ENCODE assay signal across 36 cellular contexts in the genomic region with DNA sequence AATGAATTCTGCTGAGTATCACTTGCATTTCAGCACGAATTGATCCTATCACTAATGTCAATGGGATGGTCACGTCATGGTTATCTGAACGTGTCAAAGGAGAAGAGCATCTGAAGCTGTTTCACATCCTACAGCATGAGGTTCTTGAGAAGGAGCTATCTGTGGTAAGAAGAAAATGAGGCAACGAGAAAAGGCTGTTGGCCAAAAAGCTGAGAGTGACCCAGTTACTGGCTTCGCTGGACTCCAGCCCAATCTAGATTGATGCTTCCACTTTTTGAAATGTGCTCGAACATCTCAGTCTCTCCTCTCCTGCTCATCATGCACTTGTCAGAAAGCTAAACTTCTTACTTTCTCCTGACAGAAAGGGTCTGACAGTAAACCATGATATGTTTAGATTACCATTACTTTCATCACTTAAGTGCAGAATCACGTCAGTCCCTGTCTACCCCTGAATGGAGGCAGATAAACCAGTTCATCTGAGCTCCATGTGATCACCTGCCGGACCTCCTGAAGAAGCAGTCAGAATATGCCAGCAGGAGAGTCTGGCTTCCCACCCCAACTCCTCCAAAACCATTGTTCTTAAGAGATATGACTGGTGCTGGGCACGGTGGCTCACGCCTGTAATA. TPM values are rescaled to one million over a fixed set of nuclear protein-coding genes. Genes with fewer than 3 reads are reported as not detected.
"Had no signal": no experiment of that assay in that cellular context is flagged by ENCODE, and none has a peak within 500 bp of the region (broad histone marks: within the 10 kb centered on the region; RNA-seq: fewer than 3 reads in every experiment).

No MANE protein-coding gene starts in this region.

- H3K27ac Mint-ChIP-seq: naive thymus-derived CD4-positive, alpha-beta T cell; progenitor cell of endocrine pancreas; stimulated activated naive CD8-positive, alpha-beta T cell treated with anti-CD3 and anti-CD28 coated beads, Interleukin-15, Interleukin-2, amounts not matched to agents 100 ng/mL and 50 ng/mL, for 24 hours; type B pancreatic cell had no signal

- H3K27me3 Mint-ChIP-seq: natural killer cell treated with Interleukin-12 subunit alpha and Interleukin-12 subunit beta and Interleukin-15 and Interleukin-18, amount 100 ng/mL, for 72 hours; stimulated activated naive CD8-positive, alpha-beta T cell treated with anti-CD3 and anti-CD28 coated beads, Interleukin-15, Interleukin-2, amounts not matched to agents 100 ng/mL and 50 ng/mL, for 24 hours had no signal

- H3K36me3 Mint-ChIP-seq: immature natural killer cell; natural killer cell treated with Interleukin-12 subunit alpha and Interleukin-12 subunit beta and Interleukin-15 and Interleukin-18, amount 100 ng/mL, for 72 hours; type B pancreatic cell had no signal

- H3K27me3 ChIP-seq: left lung, ovary, right atrium auricular region, right lobe of liver, suprapubic skin, tibial nerve, vagina had no signal

- H3K4me3 ChIP-seq: left lung, lower lobe of right lung, mucosa of descending colon, ovary, right atrium auricular region, right lobe of liver, suprapubic skin, thoracic aorta, tibial nerve, vagina had no signal

- H3K4me3 Mint-ChIP-seq: immature natural killer cell; naive thymus-derived CD4-positive, alpha-beta T cell; natural killer cell treated with Interleukin-12 subunit alpha and Interleukin-12 subunit beta and Interleukin-15 and Interleukin-18, amount 100 ng/mL, for 72 hours; stimulated activated naive CD8-positive, alpha-beta T cell treated with anti-CD3 and anti-CD28 coated beads, Interleukin-15, Interleukin-2, amounts not matched to agents 100 ng/mL and 50 ng/mL, for 24 hours; type B pancreatic cell had no signal

- FAIRE-seq: islet of Langerhans, kidney had no signal

- H3K9me3 ChIP-seq: left lung, lower lobe of right lung, mucosa of descending colon, ovary, right atrium auricular region, right lobe of liver, suprapubic skin, thoracic aorta, tibial nerve, vagina had no signal

- H3K27ac ChIP-seq: left lung, lower lobe of right lung, ovary, right atrium auricular region, right lobe of liver, suprapubic skin, thoracic aorta, tibial nerve, vagina had no signal

- ATAC-seq: left colon; left lung; lower lobe of right lung; mucosa of descending colon; naive thymus-derived CD4-positive, alpha-beta T cell; natural killer cell treated with Interleukin-12 subunit alpha and Interleukin-12 subunit beta and Interleukin-15 and Interleukin-18, amount 100 ng/mL, for 72 hours; right lobe of liver had no signal

- H3K36me3 ChIP-seq: left lung, lower lobe of right lung, ovary, right atrium auricular region, right lobe of liver, suprapubic skin, thoracic aorta, tibial nerve, vagina had no signal

- H3K9me3 Mint-ChIP-seq: immature natural killer cell; naive thymus-derived CD4-positive, alpha-beta T cell; natural killer cell treated with Interleukin-12 subunit alpha and Interleukin-12 subunit beta and Interleukin-15 and Interleukin-18, amount 100 ng/mL, for 72 hours; stimulated activated naive CD8-positive, alpha-beta T cell treated with anti-CD3 and anti-CD28 coated beads, Interleukin-15, Interleukin-2, amounts not matched to agents 100 ng/mL and 50 ng/mL, for 24 hours; type B pancreatic cell had no signal

- DNase-seq: hypothalamus; immature natural killer cell; kidney; left colon; left lung; lower lobe of right lung; midbrain; mucosa of descending colon; naive thymus-derived CD4-positive, alpha-beta T cell; ovary; right lobe of liver; stimulated activated CD4-positive, alpha-beta T cell treated with anti-CD3 and anti-CD28 coated beads, Interleukin-12 subunit alpha, Interleukin-12 subunit beta, amount 100 ng/mL, for 4 hours; stimulated activated CD4-positive, alpha-beta T cell treated with anti-CD3 and anti-CD28 coated beads, Interleukin-15, amount 100 ng/mL, for 24 hours; stimulated activated CD4-positive, alpha-beta T cell treated with anti-CD3 and anti-CD28 coated beads, Interleukin-2, amount 100 ng/mL, for 24 hours; stimulated activated CD4-positive, alpha-beta T cell treated with anti-CD3 and anti-CD28 coated beads, Interleukin-4, amount 100 ng/mL, for 1 hour; stimulated activated naive CD4-positive, alpha-beta T cell had no signal

RNA-seq across cellular contexts. Expression of gene OR2Y1, which starts 40.2 kb away (rescaled TPM):
- total RNA-seq: kidney; left colon; left lung; liver; lower lobe of right lung; mesenteric fat pad; mucosa of descending colon; myocyte; naive thymus-derived CD4-positive, alpha-beta T cell; natural killer cell treated with Interleukin-12 subunit alpha and Interleukin-12 subunit beta and Interleukin-15 and Interleukin-18, amount 100 ng/mL, for 72 hours; omental fat pad; ovary; progenitor cell of endocrine pancreas; pulmonary artery endothelial cell; renal cortical epithelial cell; right atrium auricular region; right lobe of liver; skeletal muscle tissue; subcutaneous adipose tissue; suprapubic skin; thoracic aorta; tibial nerve; urinary bladder; vagina had no signal
- polyA plus RNA-seq: immature natural killer cell; liver; naive thymus-derived CD4-positive, alpha-beta T cell; neural cell; ovary; urinary bladder had no signal
